In the genomic region with DNA sequence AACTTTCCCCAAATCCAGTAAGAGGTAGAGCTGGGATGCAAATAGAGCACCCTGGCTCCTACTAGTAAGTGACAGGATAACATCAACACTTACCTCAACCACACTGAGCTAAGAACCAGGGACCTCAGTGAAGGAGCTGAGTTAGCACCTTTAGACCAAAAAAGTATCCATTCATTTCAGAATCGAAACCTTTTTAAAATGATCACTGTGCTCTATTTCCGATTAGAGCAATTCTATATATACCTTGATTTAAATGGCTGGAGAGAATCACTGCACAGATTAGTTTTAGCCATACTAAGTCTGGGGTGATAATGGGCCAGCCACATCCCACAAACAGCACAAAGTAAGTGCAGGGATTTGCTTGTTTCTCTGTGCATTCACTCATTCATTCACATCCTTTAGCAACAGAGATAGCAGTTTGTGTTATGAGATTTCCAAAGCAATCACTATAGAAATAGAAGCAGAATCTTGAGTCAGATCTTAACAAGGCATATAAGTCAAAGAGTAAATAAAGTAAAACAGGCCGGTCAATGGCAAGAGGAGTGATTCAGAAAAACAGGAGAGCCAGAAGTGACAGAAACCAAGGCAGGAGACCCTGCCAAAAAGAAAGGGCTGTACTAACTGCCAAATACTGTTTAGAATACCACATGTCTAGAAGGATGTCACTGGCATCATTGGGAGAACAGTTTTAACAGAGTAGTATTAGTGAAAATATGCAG, we compare ENCODE assay signal across 16 cellular contexts.
DNase-seq lines count a peak whose midpoint lies in the region; ATAC-seq and TF ChIP-seq lines count a peak whose summit lies in the region.
"Had no signal": no experiment of that assay in that cellular context is flagged by ENCODE, and none has a peak within 500 bp of the region (broad histone marks: within the 10 kb centered on the region; RNA-seq: fewer than 3 reads in every experiment).

No MANE protein-coding gene starts in this region.

- no peaks in the 10 kb centered on the region for H3K9me2 ChIP-seq in GM23248 (ENCODE audit: insufficient read depth)

- H3K9me3 ChIP-seq in GM23248 (ENCODE audit: low read depth) (no peaks in the 10 kb centered on the region), vagina (no peaks in the 10 kb centered on the region)

- no peak overlapping the region for H2AFZ ChIP-seq in GM23248

- no peak for TF ChIP-seq POLR2A in vagina (IDR thresholded peaks at IDR 0.05)

- in situ Hi-C loops in GM23248 (cut with MboI) = no loop called here

- intact Hi-C loops in vagina (cut with DNase I) = no loop called here

- H3K4me1 ChIP-seq in GM23248 (ENCODE audit: insufficient read depth) (peaks cover 21% of the 10 kb centered on the region), vagina (peaks cover 19% of the 10 kb centered on the region)

- no peak for TF ChIP-seq CTCF in fibroblast of pulmonary artery (IDR thresholded peaks at IDR 0.05; ENCODE audit: low read length, missing control alignments)
- no peak for TF ChIP-seq CTCF in vagina (IDR thresholded peaks at IDR 0.05)

- no peaks in the 10 kb centered on the region for H4K20me1 ChIP-seq in GM23248 (ENCODE audit: insufficient read depth)

- peaks cover 21% of the 10 kb centered on the region; the same call in 1 of the 2 replicates for H3F3A ChIP-seq in GM23248 (ENCODE audit: insufficient read depth)

- H3K4me3 ChIP-seq in GM23248 (peak overlapping the region; percentile 21; the same call in 1 of the 2 replicates), fibroblast of pulmonary artery (replicated peaks; ENCODE audit: low read depth, low read length) (no peak overlapping the region), vagina (no peak overlapping the region)
- H3K4me3 ChIP-seq: dorsolateral prefrontal cortex had no signal

- H3K9ac ChIP-seq in GM23248 = peak overlapping the region; percentile 73

- no peaks in the 10 kb centered on the region for H3K27me3 ChIP-seq in GM23248 (replicated peaks; ENCODE audit: insufficient read depth)
- H3K27me3 ChIP-seq in vagina = no peaks in the 10 kb centered on the region
- H3K27me3 ChIP-seq: dorsolateral prefrontal cortex had no signal

- H3K27ac ChIP-seq in GM23248 (peak overlapping the region; percentile 89), vagina (peak overlapping the region; percentile 29)

- H3K79me2 ChIP-seq in GM23248 (ENCODE audit: insufficient read depth) = peaks cover 10% of the 10 kb centered on the region; the same call in 1 of the 2 replicates

- 74% methylated on average over 3 of the region's 3 CpGs for WGBS in GM23248 (ENCODE audit: low coverage in 1 of 2, low lambda C conversion rate in 2 of 2, missing lambda C conversion rate in 2 of 2), 2 experiments

- peak overlapping the region; percentile 44 for H3K4me2 ChIP-seq in GM23248 (ENCODE audit: unreplicated experiment)

- peaks cover 40% of the 10 kb centered on the region for H3K36me3 ChIP-seq in GM23248 (ENCODE audit: low read depth)
- peaks cover 0 to 30% of the 10 kb centered on the region in 2 donors for H3K36me3 ChIP-seq in vagina

- DNase-seq in GM23248 = peak; percentile 46
- peak; percentile 52 for DNase-seq in amniotic epithelial cell (ENCODE audit: low read depth)
- peak; percentile 25 for DNase-seq in fibroblast of pulmonary artery (ENCODE audit: low read depth)
- no peak for DNase-seq in vagina (ENCODE audit: extremely low spot score in 2 of 2)
- no peak for DNase-seq in NCI-H2227 treated with DMSO at 0.1 percent for 48 hours (lab: John Stamatoyannopoulos, UW)
- DNase-seq in OCI-M1 (lab: John Stamatoyannopoulos, UW) = no peak
- DNase-seq: activated T-cell treated with anti-CD3 and anti-CD28 coated beads for 4 hours; CD8-positive, alpha-beta T cell; dorsolateral prefrontal cortex; glutamatergic neuron; left cardiac atrium; natural killer cell; right cardiac atrium; stimulated activated naive B cell treated with anti-CD40 and anti-IgM and Interleukin-4, amounts not matched to agents 10 μg/mL and 1 μg/mL and 100 μg/mL, for 72 hours; T-helper 17 cell had no signal

- no peak for ATAC-seq in HG02763 (IDR thresholded peaks at IDR 0.05; ENCODE audit: unreplicated experiment)
- ATAC-seq: CD8-positive, alpha-beta T cell; natural killer cell; stimulated activated naive B cell treated with anti-CD40 and anti-IgM and Interleukin-4, amounts not matched to agents 10 μg/mL and 1 μg/mL and 100 μg/mL, for 72 hours; T-helper 17 cell had no signal

Comparison
In these comparisons a context has a peak if more than half of its experiments do, and no peak if none do; other contexts are left out.
1. DNase-seq: peak in GM23248 (single experiment), amniotic epithelial cell (single experiment) and fibroblast of pulmonary artery (single experiment); none in vagina (0 of 2), NCI-H2227 treated with DMSO at 0.1 percent for 48 hours (single experiment) and OCI-M1 (single experiment).